ENCODE assay signal across 22 cellular contexts in the genomic region with DNA sequence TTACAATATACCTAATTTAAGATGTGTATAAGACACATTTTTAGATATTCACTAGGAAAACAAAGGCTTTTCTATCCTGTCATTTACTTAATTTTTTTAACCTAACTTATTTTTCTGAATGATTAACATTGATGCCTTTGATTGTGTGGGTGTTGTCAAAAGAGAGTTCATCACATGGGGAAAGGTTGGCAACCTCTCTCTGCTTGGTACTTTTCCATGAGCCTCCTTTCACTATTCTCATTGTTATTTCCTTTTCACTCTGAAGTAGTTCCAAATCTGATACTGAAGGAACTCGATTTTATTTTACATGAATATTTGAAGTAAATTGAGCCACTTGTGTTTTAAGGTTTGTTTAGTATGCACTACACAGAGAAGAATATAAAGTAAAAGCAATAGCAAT. TPM values are rescaled to one million over a fixed set of nuclear protein-coding genes. Genes with fewer than 3 reads are reported as not detected.
DNase-seq lines count a peak whose midpoint lies in the region; ATAC-seq, FAIRE-seq and TF ChIP-seq lines count a peak whose summit lies in the region.
"Had no signal": no experiment of that assay in that cellular context is flagged by ENCODE, and none has a peak within 500 bp of the region (broad histone marks: within the 10 kb centered on the region; RNA-seq: fewer than 3 reads in every experiment).

No MANE protein-coding gene starts in this region.

- TF ChIP-seq CTCF in left ventricle myocardium inferior (IDR thresholded peaks at IDR 0.05; ENCODE audit: borderline replicate concordance): no peak
- no peak for TF ChIP-seq CTCF in chondrocyte (IDR thresholded peaks at IDR 0.05)
- TF ChIP-seq CTCF in pancreas (IDR thresholded peaks at IDR 0.05): no peak
- no peak for TF ChIP-seq CTCF in thyroid gland (IDR thresholded peaks at IDR 0.05)
- no peak for TF ChIP-seq CTCF in GM23338 (conservative IDR thresholded peaks at IDR 0.05; ENCODE audit: low read depth in 2 of 2)

- H3K27ac ChIP-seq in left ventricle myocardium inferior (replicated peaks) (peak overlapping the region; percentile 58), pancreas (no peak overlapping the region), thyroid gland (peak overlapping the region; percentile 83 to 94 (median 87)), GM23338 (ENCODE audit: low read depth) (no peak overlapping the region)
- H3K27ac ChIP-seq: BLaER1, KMS-11 had no signal

- H3K4me3 ChIP-seq in left ventricle myocardium inferior (no peak overlapping the region), pancreas (no peak overlapping the region), thyroid gland (replicated peaks in 1 of 3) (no peak overlapping the region), GM23338 (no peak overlapping the region)
- H3K4me3 ChIP-seq: BLaER1, MG63 had no signal

- H3K4me3 Mint-ChIP-seq in chondrocyte (ENCODE audit: unreplicated experiment): no peak overlapping the region
- no peak overlapping the region for H3K4me3 Mint-ChIP-seq in GM23338
- H3K4me3 Mint-ChIP-seq: CD8-positive, alpha-beta memory T cell had no signal

- H3K36me3 Mint-ChIP-seq in chondrocyte (ENCODE audit: low read depth) (no peaks in the 10 kb centered on the region), GM23338 (ENCODE audit: low read depth) (no peaks in the 10 kb centered on the region)
- H3K36me3 Mint-ChIP-seq: CD8-positive, alpha-beta memory T cell had no signal

- H3K27ac Mint-ChIP-seq in chondrocyte (ENCODE audit: unreplicated experiment) (peak overlapping the region; percentile 36), GM23338 (no peak overlapping the region)
- H3K27ac Mint-ChIP-seq: CD8-positive, alpha-beta memory T cell had no signal

- H3K27me3 ChIP-seq in left ventricle myocardium inferior (ENCODE audit: low read depth) (no peaks in the 10 kb centered on the region), pancreas (no peaks in the 10 kb centered on the region), thyroid gland (no peaks in the 10 kb centered on the region), GM23338 (ENCODE audit: insufficient read depth) (no peaks in the 10 kb centered on the region)
- H3K27me3 ChIP-seq: BLaER1, MG63 had no signal

- no peaks in the 10 kb centered on the region for H4K20me1 ChIP-seq in GM23338 (replicated peaks; ENCODE audit: insufficient read depth)
- H4K20me1 ChIP-seq: BLaER1 had no signal

- H3K36me3 ChIP-seq in left ventricle myocardium inferior (no peaks in the 10 kb centered on the region), pancreas (no peaks in the 10 kb centered on the region), thyroid gland (no peaks in the 10 kb centered on the region), GM23338 (ENCODE audit: insufficient read depth) (no peaks in the 10 kb centered on the region)
- H3K36me3 ChIP-seq: BLaER1, MG63 had no signal

- no peaks in the 10 kb centered on the region for H3K9me3 ChIP-seq in left ventricle myocardium inferior (replicated peaks)
- H3K9me3 ChIP-seq in pancreas: no peaks in the 10 kb centered on the region
- no peaks in the 10 kb centered on the region for H3K9me3 ChIP-seq in thyroid gland
- H3K9me3 ChIP-seq: BLaER1, MG63 had no signal

- H3K27me3 Mint-ChIP-seq in chondrocyte (ENCODE audit: low read depth): no peaks in the 10 kb centered on the region
- no peaks in the 10 kb centered on the region for H3K27me3 Mint-ChIP-seq in GM23338 (ENCODE audit: insufficient read depth, low read depth, poor library complexity)

- H3K9me2 ChIP-seq in GM23338 (ENCODE audit: insufficient read depth): no peaks in the 10 kb centered on the region

- H3K79me2 ChIP-seq in GM23338 (replicated peaks; ENCODE audit: insufficient read depth): no peaks in the 10 kb centered on the region

- H3K9me3 Mint-ChIP-seq in chondrocyte (ENCODE audit: low read depth) (no peaks in the 10 kb centered on the region), GM23338 (no peaks in the 10 kb centered on the region)
- H3K9me3 Mint-ChIP-seq: CD8-positive, alpha-beta memory T cell had no signal

- WGBS in pancreas, 2 donors: 9 to 13% methylated on average over 1 of the region's 1 CpG
- 18 to 19% methylated on average over 1 of the region's 1 CpG for WGBS in thyroid gland, 2 donors

- no peak overlapping the region for H2AFZ ChIP-seq in GM23338

- no peak for ATAC-seq in Right ventricle myocardium superior (ENCODE audit: poor library complexity)
- peak in 3 of 4 donors; percentile 43 to 52 (median 49) for ATAC-seq in pancreas
- ATAC-seq in GM19455 (IDR thresholded peaks at IDR 0.05; ENCODE audit: unreplicated experiment): no peak
- ATAC-seq in GM23338: no peak
- ATAC-seq: PC-3 had no signal

- H3K4me1 Mint-ChIP-seq in chondrocyte (ENCODE audit: low read depth): peaks cover 44% of the 10 kb centered on the region
- H3K4me1 Mint-ChIP-seq in GM23338: peaks cover 16% of the 10 kb centered on the region

- intact Hi-C loops in left ventricle myocardium inferior (cut with micrococcal nuclease): no loop called here
- intact Hi-C loops in Right ventricle myocardium superior (cut with DNase I): no loop called here
- intact Hi-C loops in pancreas (cut with DNase I): no loop called here
- intact Hi-C loops in thyroid gland (cut with DNase I): no loop called here

- TF ChIP-seq POLR2A in thyroid gland (IDR thresholded peaks at IDR 0.05): no peak

- no peak for FAIRE-seq in pancreas (lab: Jason Lieb, UNC)
- FAIRE-seq: A204.1 had no signal

- H3K4me1 ChIP-seq in left ventricle myocardium inferior (peaks cover 53% of the 10 kb centered on the region), pancreas (peaks cover 0 to 14% (median 0%) of the 10 kb centered on the region in 3 donors), thyroid gland (peaks cover 45 to 48% of the 10 kb centered on the region in 2 donors), GM23338 (ENCODE audit: insufficient read depth) (no peaks in the 10 kb centered on the region; the same call in 1 of the 2 replicates)
- H3K4me1 ChIP-seq: BLaER1 had no signal

- H3K4me2 ChIP-seq in GM23338: no peak overlapping the region
- H3K4me2 ChIP-seq: BLaER1, KMS-11 had no signal

- H3F3A ChIP-seq in GM23338 (replicated peaks; ENCODE audit: low read depth): no peaks in the 10 kb centered on the region

- no peak for DNase-seq in left ventricle myocardium inferior
- DNase-seq in Right ventricle myocardium superior: no peak
- DNase-seq in chondrocyte (ENCODE audit: low spot score): no peak
- no peak for DNase-seq in pancreas
- peak; percentile 24 to 35 for DNase-seq in thyroid gland
- DNase-seq in GM23338 (ENCODE audit: low spot score): no peak
- no peak for DNase-seq in activated CD4-positive, alpha-beta T cell treated with anti-CD3 and anti-CD28 coated beads for 4 hours
- DNase-seq: CD8-positive, alpha-beta memory T cell; DMS79 treated with DMSO at 0.1 percent for 48 hours; H7; MG63; NCI-H1048; NCI-H1436; NCI-H1930; NCI-H226; NCI-H524 treated with DMSO at 0.1 percent for 48 hours; PC-3; RPMI8226 had no signal

TF ChIP-seq in GM23338, 12 proteins besides CTCF, POLR2A, EP300 and RAD21 (continues in another document):
- TF ChIP-seq EZH2 (IDR thresholded peaks at IDR 0.05; ENCODE audit: low read depth, unreplicated experiment): no peak

RNA-seq across cellular contexts. Expression of gene TPD52L1, which starts 35.9 kb away (rescaled TPM):
- total RNA-seq in left ventricle myocardium inferior (64.0 TPM), Right ventricle myocardium superior (43.5 TPM), chondrocyte (24.1 to 52.8 TPM (median 48.0 TPM) in 3 replicates), pancreas (10 to 100 TPM; 22.5 to 51.6 (median 26.1) TPM), thyroid gland (100 to 1,000 TPM; 182 to 392 (median 293) TPM)
- polyA plus RNA-seq in pancreas (10 to 100 TPM; 21.2 to 22.0 TPM), GM23338 (2016; fragmentation: Nextera tagmentation; extraction: Ambion mirVana) (18.5 and 24.0 TPM in 2 replicates)
- total RNA-seq in GM23338 (2014; rRNA removed; shearing (Covaris generic)): 13.5 and 22.8 TPM in 2 replicates
- total RNA-seq: CD8-positive, alpha-beta memory T cell had no signal

Comparison
In these comparisons a context has a peak if more than half of its experiments do, and no peak if none do; other contexts are left out.
1. DNase-seq: peak in thyroid gland (2 of 2); none in left ventricle myocardium inferior (single experiment), Right ventricle myocardium superior (single experiment), chondrocyte (single experiment), pancreas (0 of 6), GM23338 (single experiment) and activated CD4-positive, alpha-beta T cell treated with anti-CD3 and anti-CD28 coated beads for 4 hours (0 of 2).
2. H3K27ac ChIP-seq: peak in left ventricle myocardium inferior (single experiment) and thyroid gland (3 of 3); none in pancreas (0 of 4) and GM23338 (single experiment).
3. ATAC-seq: peak in pancreas (3 of 4); none in Right ventricle myocardium superior (single experiment), GM19455 (single experiment) and GM23338 (single experiment).